ENCODE assay signal across 1 cellular context in genomic region chr4:124708517-124709300, GRCh38.
TF ChIP-seq lines count a peak whose summit lies in the region.

No MANE protein-coding gene starts in this region.

TF ChIP-seq in WTC11, 78 proteins besides CTCF, POLR2A, EP300 and RAD21 (continued from another document):
- TF ChIP-seq FOXP4 (CRISPR knock-in tag; IDR thresholded peaks at IDR 0.05) = no peak
- TF ChIP-seq HMGA2 (CRISPR knock-in tag; IDR thresholded peaks at IDR 0.05) = no peak
- TF ChIP-seq, protein P1, sequence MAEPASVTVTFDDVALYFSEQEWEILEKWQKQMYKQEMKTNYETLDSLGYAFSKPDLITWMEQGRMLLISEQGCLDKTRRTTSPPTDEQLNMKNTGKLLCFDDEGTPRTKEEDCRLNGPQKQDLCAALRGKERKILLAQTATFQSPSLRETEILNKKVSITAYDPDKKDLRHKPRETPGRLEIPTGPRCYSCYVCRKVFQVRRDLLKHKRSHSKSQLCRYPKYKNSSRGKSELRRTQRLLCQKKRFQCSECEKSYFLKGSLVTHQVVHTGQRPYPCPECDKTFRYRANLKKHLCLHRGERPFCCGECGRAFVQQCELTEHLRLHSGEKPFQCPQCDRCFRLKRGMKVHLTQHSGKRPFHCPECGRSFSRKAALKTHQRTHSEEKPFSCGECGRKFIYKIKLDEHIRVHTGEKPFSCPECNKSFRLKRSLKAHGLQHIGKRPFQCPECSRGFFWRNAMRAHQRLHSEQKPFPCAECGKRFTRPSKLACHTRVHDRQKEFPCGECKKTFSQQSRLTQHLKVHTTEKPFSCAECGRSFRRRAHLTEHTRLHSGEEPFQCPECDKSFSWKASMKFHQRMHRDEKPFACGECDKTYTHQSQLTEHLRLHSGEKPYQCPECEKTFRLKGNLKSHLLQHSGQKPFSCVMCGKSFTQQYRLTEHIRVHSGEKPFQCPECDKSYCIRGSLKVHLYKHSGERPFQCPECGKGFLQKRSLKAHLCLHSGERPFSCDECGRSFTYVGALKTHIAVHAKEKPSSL (CRISPR knock-in tag; conservative IDR thresholded peaks at IDR 0.05) = no peak
- TF ChIP-seq FOXK1 (CRISPR knock-in tag; IDR thresholded peaks at IDR 0.05) = no peak
- no peak for TF ChIP-seq ZNF317 (CRISPR knock-in tag; IDR thresholded peaks at IDR 0.05; ENCODE audit: borderline replicate concordance, low read depth)
- TF ChIP-seq CREM (CRISPR knock-in tag; IDR thresholded peaks at IDR 0.05) = no peak
- no peak for TF ChIP-seq E2F4 (CRISPR knock-in tag; IDR thresholded peaks at IDR 0.05; ENCODE audit: borderline replicate concordance, low read depth)
- TF ChIP-seq ATF3 (CRISPR knock-in tag; conservative IDR thresholded peaks at IDR 0.05) = no peak
- no peak for TF ChIP-seq GABPB1 (CRISPR knock-in tag; IDR thresholded peaks at IDR 0.05)
- TF ChIP-seq PREB (CRISPR knock-in tag; IDR thresholded peaks at IDR 0.05; ENCODE audit: borderline replicate concordance) = no peak
- TF ChIP-seq, protein P2, sequence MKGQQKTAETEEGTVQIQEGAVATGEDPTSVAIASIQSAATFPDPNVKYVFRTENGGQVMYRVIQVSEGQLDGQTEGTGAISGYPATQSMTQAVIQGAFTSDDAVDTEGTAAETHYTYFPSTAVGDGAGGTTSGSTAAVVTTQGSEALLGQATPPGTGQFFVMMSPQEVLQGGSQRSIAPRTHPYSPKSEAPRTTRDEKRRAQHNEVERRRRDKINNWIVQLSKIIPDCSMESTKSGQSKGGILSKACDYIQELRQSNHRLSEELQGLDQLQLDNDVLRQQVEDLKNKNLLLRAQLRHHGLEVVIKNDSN (CRISPR knock-in tag; IDR thresholded peaks at IDR 0.05) = no peak
- no peak for TF ChIP-seq MLX (CRISPR knock-in tag; IDR thresholded peaks at IDR 0.05)
- TF ChIP-seq, protein P3, sequence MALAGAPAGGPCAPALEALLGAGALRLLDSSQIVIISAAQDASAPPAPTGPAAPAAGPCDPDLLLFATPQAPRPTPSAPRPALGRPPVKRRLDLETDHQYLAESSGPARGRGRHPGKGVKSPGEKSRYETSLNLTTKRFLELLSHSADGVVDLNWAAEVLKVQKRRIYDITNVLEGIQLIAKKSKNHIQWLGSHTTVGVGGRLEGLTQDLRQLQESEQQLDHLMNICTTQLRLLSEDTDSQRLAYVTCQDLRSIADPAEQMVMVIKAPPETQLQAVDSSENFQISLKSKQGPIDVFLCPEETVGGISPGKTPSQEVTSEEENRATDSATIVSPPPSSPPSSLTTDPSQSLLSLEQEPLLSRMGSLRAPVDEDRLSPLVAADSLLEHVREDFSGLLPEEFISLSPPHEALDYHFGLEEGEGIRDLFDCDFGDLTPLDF (CRISPR knock-in tag; IDR thresholded peaks at IDR 0.05) = no peak
